Comparison of ENCODE assay signal across 15 cellular contexts in genomic region chr13:50485979-50486935, GRCh38.
DNase-seq lines count a peak whose midpoint lies in the region; ATAC-seq and TF ChIP-seq lines count a peak whose summit lies in the region.
"Had no signal": no experiment of that assay in that cellular context is flagged by ENCODE, and none has a peak within 500 bp of the region (broad histone marks: within the 10 kb centered on the region; RNA-seq: fewer than 3 reads in every experiment).

No MANE protein-coding gene starts in this region.

- peaks cover 5% of the 10 kb centered on the region for H3K4me1 ChIP-seq in skeletal muscle satellite cell (ENCODE audit: control insufficient read depth, insufficient read depth, low read length)
- no peaks in the 10 kb centered on the region for H3K4me1 ChIP-seq in mammary epithelial cell (ENCODE audit: insufficient read depth, low read length)

- H3K27me3 ChIP-seq in skeletal muscle satellite cell (ENCODE audit: control insufficient read depth, insufficient read depth, low read length) (no peaks in the 10 kb centered on the region), mammary epithelial cell (ENCODE audit: insufficient read depth, low read length) (no peaks in the 10 kb centered on the region)

- 67% methylated on average over 8 of the region's 8 CpGs for WGBS in mammary epithelial cell (ENCODE audit: low coverage, missing lambda C conversion rate)

- dilution Hi-C loops in mammary epithelial cell (cut with HindIII; ENCODE audit: low sequenced_read_pairs) = no loop called here

- peak; percentile 5 for DNase-seq in DMS 273 (lab: John Stamatoyannopoulos, UW; ENCODE audit: unreplicated experiment)
- no peak for DNase-seq in DMS 273 treated with DMSO at 0.1 percent for 48 hours (lab: John Stamatoyannopoulos, UW)
- DNase-seq in astrocyte of the spinal cord (ENCODE audit: low read depth, low spot score) = peak; percentile 66
- peak; percentile 29 for DNase-seq in iPS-NIHi7 (ENCODE audit: extremely low spot score)
- DNase-seq in activated CD4-positive, alpha-beta T cell treated with anti-CD3 and anti-CD28 coated beads, Interleukin-2, amount 50 U/mL, for 48 hours = no peak
- no peak for DNase-seq in mammary epithelial cell
- DNase-seq: COR-L47, Kasumi-1, NCI-H2029 had no signal

- no peak overlapping the region for H2AFZ ChIP-seq in mammary epithelial cell (ENCODE audit: low read depth, low read length)

- intact Hi-C loops in mammary epithelial cell (cut with micrococcal nuclease) = no loop called here

- no peaks in the 10 kb centered on the region for H4K20me1 ChIP-seq in mammary epithelial cell (ENCODE audit: insufficient read depth, low read length)

- no TSS peak for BruUV-seq in mammary epithelial cell (replicated peaks; lab: Mats Ljungman, UMichigan)

- H3K9me3 ChIP-seq in skeletal muscle satellite cell (replicated peaks; ENCODE audit: low read length) (no peaks in the 10 kb centered on the region), mammary epithelial cell (replicated peaks; ENCODE audit: insufficient read depth, low read length) (no peaks in the 10 kb centered on the region)

- no peak overlapping the region for H3K27ac ChIP-seq in mammary epithelial cell (ENCODE audit: insufficient read depth, low read depth, low read length)
- H3K27ac ChIP-seq: 22Rv1, HL-60 had no signal

- no peak for TF ChIP-seq CTCF in astrocyte of the spinal cord (IDR thresholded peaks at IDR 0.05; ENCODE audit: low read depth, low read length)
- no peak for TF ChIP-seq CTCF in mammary epithelial cell (conservative IDR thresholded peaks at IDR 0.05 in 1 of 2, IDR thresholded peaks at IDR 0.05 in 1 of 2; ENCODE audit: extremely low read depth in 1 of 2, insufficient read depth in 1 of 2, low read depth in 1 of 2, low read length in 2 of 2)

- no peak for ATAC-seq in HG02870 (IDR thresholded peaks at IDR 0.05; ENCODE audit: unreplicated experiment)
- ATAC-seq: left lobe of liver, WTC11 had no signal

- H3K9ac ChIP-seq in skeletal muscle satellite cell (ENCODE audit: low read depth, low read length) (no peak overlapping the region), mammary epithelial cell (ENCODE audit: insufficient read depth, low read length) (no peak overlapping the region)

- no peak overlapping the region for H3K4me3 ChIP-seq in astrocyte of the spinal cord (ENCODE audit: low read depth, low read length)
- H3K4me3 ChIP-seq in skeletal muscle satellite cell (ENCODE audit: low read length) = no peak overlapping the region
- H3K4me3 ChIP-seq in mammary epithelial cell (replicated peaks in 1 of 3; ENCODE audit: insufficient read depth in 1 of 3, low read depth in 2 of 3, low read length in 3 of 3) = no peak overlapping the region

- H3K79me2 ChIP-seq in mammary epithelial cell (ENCODE audit: insufficient read depth, low read length) = no peaks in the 10 kb centered on the region

- CTCF ChIA-PET in mammary epithelial cell (lab: Charles Lee; ENCODE audit: low non-redundant PET) = no interaction called here

- H3K4me2 ChIP-seq in skeletal muscle satellite cell (ENCODE audit: low read length) (peak overlapping the region; percentile 53), mammary epithelial cell (ENCODE audit: insufficient read depth, low read depth, low read length) (no peak overlapping the region)

- no peaks in the 10 kb centered on the region for H3K36me3 ChIP-seq in skeletal muscle satellite cell (ENCODE audit: insufficient read depth, low read length)
- H3K36me3 ChIP-seq in mammary epithelial cell (ENCODE audit: insufficient read depth, low read length) = no peaks in the 10 kb centered on the region

- in situ Hi-C loops in astrocyte of the spinal cord (cut with HindIII; ENCODE audit: low sequenced_read_pairs) (no loop called here), mammary epithelial cell (cut with MboI; ENCODE audit: low sequenced_read_pairs in 2 of 2) (no loop called here)

Comparison
In these comparisons a context has a peak if more than half of its experiments do, and no peak if none do; other contexts are left out.
1. DNase-seq: peak in DMS 273 (single experiment), astrocyte of the spinal cord (single experiment) and iPS-NIHi7 (single experiment); none in DMS 273 treated with DMSO at 0.1 percent for 48 hours (single experiment), activated CD4-positive, alpha-beta T cell treated with anti-CD3 and anti-CD28 coated beads, Interleukin-2, amount 50 U/mL, for 48 hours (0 of 2) and mammary epithelial cell (single experiment).